Comparison of ENCODE assay signal across 8 cellular contexts in the genomic region with DNA sequence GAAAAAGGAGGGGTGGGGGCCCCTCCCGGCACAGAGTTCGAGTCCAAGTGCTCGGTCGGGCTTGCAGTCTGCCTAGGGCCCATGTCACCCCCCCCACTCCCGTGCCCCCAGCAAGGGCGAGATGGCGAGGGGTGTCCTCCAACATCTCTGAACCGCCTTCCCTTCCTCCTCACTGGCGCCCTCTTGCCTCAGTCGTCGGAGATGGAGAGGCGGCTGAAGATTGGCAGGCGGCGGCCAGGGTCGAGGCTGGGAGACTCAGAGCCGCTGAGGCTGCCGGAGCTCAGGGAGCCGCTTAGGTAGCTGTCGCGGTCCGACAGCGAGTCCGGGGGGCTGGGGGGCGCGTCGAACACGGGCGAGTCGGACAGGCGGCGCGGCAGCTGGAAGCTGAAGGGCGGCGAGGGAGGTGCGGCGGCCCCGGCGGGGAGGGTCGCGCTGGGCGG. TPM values are rescaled to one million over a fixed set of nuclear protein-coding genes. Genes with fewer than 3 reads are reported as not detected.
DNase-seq lines count a peak whose midpoint lies in the region; ATAC-seq and TF ChIP-seq lines count a peak whose summit lies in the region.

No MANE protein-coding gene starts in this region.

- in situ Hi-C loops in KBM-7 (cut with MboI; ENCODE audit: low pct_unique_long_range_greater_than_20kb, low sequenced_read_pairs): no loop called here

- POLR2A ChIA-PET in activated B cell treated with CpG ODN at 0.5 μM for 24 hours (lab: Charles Lee): interaction anchor here (0.7 to 13.9 kb wide), 12 partner anchors 16 to 414 kb away, joined by 3 to 561 read pairs (median 4); no protein-coding TSS in a partner anchor

- intact Hi-C loops in activated B cell treated with CpG ODN at 0.5 μM for 24 hours (cut with micrococcal nuclease) (no loop called here), left colon (cut with DNase I, micrococcal nuclease) (loop anchor here in 1 of 2 donors (10.0 kb wide), 3 partner anchors 59 to 199 kb away; no protein-coding TSS in a partner anchor)

- H3K27ac Mint-ChIP-seq in activated B cell treated with CpG ODN at 0.5 μM for 24 hours: peak overlapping the region; percentile 98

- DNase-seq in C1 segment of cervical spinal cord (lab: John Stamatoyannopoulos, UW): peak in 10 of 14 donors; percentile 13 to 63 (median 43)
- peak; percentile 81 for DNase-seq in KBM-7
- peak; percentile 68 for DNase-seq in activated B cell treated with CpG ODN at 0.5 μM for 24 hours
- peak; percentile 50 for DNase-seq in cerebellar cortex (ENCODE audit: low spot score)
- DNase-seq in left colon: peak; percentile 74 to 79
- peak; percentile 56 for DNase-seq in stimulated activated CD4-positive, alpha-beta T cell treated with anti-CD3 and anti-CD28 coated beads, Interleukin-2, amount 100 ng/mL, for 4 hours (ENCODE audit: low read depth)
- DNase-seq in NCI-H2196 (lab: John Stamatoyannopoulos, UW; ENCODE audit: unreplicated experiment): no peak

- H3K36me3 Mint-ChIP-seq in activated B cell treated with CpG ODN at 0.5 μM for 24 hours (ENCODE audit: low read depth): peaks cover 32% of the 10 kb centered on the region

- ATAC-seq in activated B cell treated with CpG ODN at 0.5 μM for 24 hours (ENCODE audit: low read depth): no peak
- ATAC-seq in left colon: no peak
- ATAC-seq in HG03521 (IDR thresholded peaks at IDR 0.05; ENCODE audit: unreplicated experiment): no peak

- no peak for TF ChIP-seq CTCF in activated B cell treated with CpG ODN at 0.5 μM for 24 hours (IDR thresholded peaks at IDR 0.05)

- H3K9me3 Mint-ChIP-seq in activated B cell treated with CpG ODN at 0.5 μM for 24 hours: no peaks in the 10 kb centered on the region

- CTCF ChIA-PET in activated B cell treated with CpG ODN at 0.5 μM for 24 hours (lab: Charles Lee): interaction anchor here (1.2 to 12.6 kb wide), 6 partner anchors 8 to 260 kb away, joined by 4 to 336 read pairs (median 8); no protein-coding TSS in a partner anchor

- H3K4me1 Mint-ChIP-seq in activated B cell treated with CpG ODN at 0.5 μM for 24 hours: peaks cover 62% of the 10 kb centered on the region

- H3K4me3 Mint-ChIP-seq in activated B cell treated with CpG ODN at 0.5 μM for 24 hours: peak overlapping the region; percentile 95

- H3K27me3 Mint-ChIP-seq in activated B cell treated with CpG ODN at 0.5 μM for 24 hours: peaks cover 2% of the 10 kb centered on the region

RNA-seq across cellular contexts. Expression of a gene that starts 2.3 kb away (rescaled TPM):
- total RNA-seq in activated B cell treated with CpG ODN at 0.5 μM for 24 hours (56.7 and 62.1 TPM in 2 replicates), left colon (100 to 1,000 TPM; 199 to 250 TPM)
